ENCODE assay signal across 23 cellular contexts in the genomic region with DNA sequence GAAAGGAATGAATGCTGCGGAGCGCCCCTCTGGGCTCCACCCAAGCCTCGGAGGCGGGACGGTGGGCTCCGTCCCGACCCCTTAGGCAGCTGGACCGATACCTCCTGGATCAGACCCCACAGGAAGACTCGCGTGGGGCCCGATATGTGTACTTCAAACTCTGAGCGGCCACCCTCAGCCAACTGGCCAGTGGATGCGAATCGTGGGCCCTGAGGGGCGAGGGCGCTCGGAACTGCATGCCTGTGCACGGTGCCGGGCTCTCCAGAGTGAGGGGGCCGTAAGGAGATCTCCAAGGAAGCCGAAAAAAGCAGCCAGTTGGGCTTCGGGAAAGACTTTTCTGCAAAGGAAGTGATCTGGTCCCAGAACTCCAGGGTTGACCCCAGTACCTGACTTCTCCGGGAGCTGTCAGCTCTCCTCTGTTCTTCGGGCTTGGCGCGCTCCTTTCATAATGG. TPM values are rescaled to one million over a fixed set of nuclear protein-coding genes. Genes with fewer than 3 reads are reported as not detected.
"Had no signal": no experiment of that assay in that cellular context is flagged by ENCODE, and none has a peak within 500 bp of the region (broad histone marks: within the 10 kb centered on the region; RNA-seq: fewer than 3 reads in every experiment).

No MANE protein-coding gene starts in this region.

- H3K9me3 ChIP-seq: colonic mucosa, right atrium auricular region, upper lobe of left lung had no signal

- ATAC-seq: activated CD8-positive, alpha-beta T cell treated with anti-CD3 and anti-CD28 coated beads, Interleukin-2, amount 10 ng/mL, durations not matched to agents 7 days and 5 days; foreskin keratinocyte; stimulated activated naive CD8-positive, alpha-beta T cell treated with anti-CD3 and anti-CD28 coated beads, Interleukin-15, Interleukin-2, amounts not matched to agents 100 U/mL and 50 U/mL, for 24 hours had no signal

- H3K4me3 Mint-ChIP-seq: activated B cell treated with CpG ODN at 0.5 μM for 24 hours; activated CD8-positive, alpha-beta T cell treated with anti-CD3 and anti-CD28 coated beads, Interleukin-2, amount 10 ng/mL, durations not matched to agents 7 days and 5 days; activated T-helper 1 cell treated with anti-CD3 and anti-CD28 coated beads, Interleukin-12 subunit alpha, Interleukin-12 subunit beta, Interleukin-2, Interleukin-4 antibody, amounts not matched to agents 30 ng/mL and 10 ng/mL and 1 ng/mL, durations not matched to agents 14 hours and 24 hours and 36 hours; immature natural killer cell; neural crest cell had no signal

- H3K27ac ChIP-seq: colonic mucosa, foreskin keratinocyte, parathyroid adenoma, right atrium auricular region, upper lobe of left lung had no signal

- H3K9ac ChIP-seq: parathyroid adenoma had no signal

- FAIRE-seq: small intestine, TTC549 had no signal

- H3K36me3 ChIP-seq: colonic mucosa, right atrium auricular region, upper lobe of left lung had no signal

- H3K4me3 ChIP-seq: colonic mucosa, right atrium auricular region, upper lobe of left lung had no signal

- DNase-seq: activated B cell treated with CpG ODN at 0.5 μM for 24 hours; activated CD4-positive, alpha-beta T cell treated with anti-CD3 and anti-CD28 coated beads for 48 hours; activated CD8-positive, alpha-beta memory T cell treated with anti-CD3 and anti-CD28 coated beads, Interleukin-2, amount 50 U/mL, for 48 hours; activated CD8-positive, alpha-beta T cell treated with anti-CD3 and anti-CD28 coated beads, Interleukin-2, amount 10 ng/mL, durations not matched to agents 7 days and 5 days; activated naive CD4-positive, alpha-beta T cell; colonic mucosa; foreskin keratinocyte; hypothalamus; immature natural killer cell; stimulated activated CD4-positive, alpha-beta T cell treated with anti-CD3 and anti-CD28 coated beads, Interleukin-4, amount 100 ng/mL, for 24 hours; stimulated activated naive CD8-positive, alpha-beta T cell treated with anti-CD3 and anti-CD28 coated beads, Interleukin-15, Interleukin-2, amounts not matched to agents 100 U/mL and 50 U/mL, for 24 hours; SW 1271 had no signal

- H2AFZ ChIP-seq: parathyroid adenoma had no signal

- H3K9me3 Mint-ChIP-seq: activated B cell treated with CpG ODN at 0.5 μM for 24 hours; activated T-helper 1 cell treated with anti-CD3 and anti-CD28 coated beads, Interleukin-12 subunit alpha, Interleukin-12 subunit beta, Interleukin-2, Interleukin-4 antibody, amounts not matched to agents 30 ng/mL and 10 ng/mL and 1 ng/mL, durations not matched to agents 14 hours and 24 hours and 36 hours; neural crest cell had no signal

- H3K79me2 ChIP-seq: parathyroid adenoma had no signal

- H3K27ac Mint-ChIP-seq: activated B cell treated with CpG ODN at 0.5 μM for 24 hours; activated CD8-positive, alpha-beta T cell treated with anti-CD3 and anti-CD28 coated beads, Interleukin-2, amount 10 ng/mL, durations not matched to agents 7 days and 5 days; immature natural killer cell had no signal

- H3K4me1 ChIP-seq: colonic mucosa, foreskin keratinocyte, parathyroid adenoma, right atrium auricular region had no signal

RNA-seq across cellular contexts. Expression of a gene that starts 8.6 kb away (rescaled TPM):
- total RNA-seq: activated B cell treated with CpG ODN at 0.5 μM for 24 hours; activated CD8-positive, alpha-beta T cell treated with anti-CD3 and anti-CD28 coated beads, Interleukin-2, amount 10 ng/mL, durations not matched to agents 7 days and 5 days; activated T-helper 1 cell treated with anti-CD3 and anti-CD28 coated beads, Interleukin-12 subunit alpha, Interleukin-12 subunit beta, Interleukin-2, Interleukin-4 antibody, amounts not matched to agents 30 ng/mL and 10 ng/mL and 1 ng/mL, durations not matched to agents 14 hours and 24 hours and 36 hours; cardiac septum; foreskin keratinocyte; lower leg skin; neural crest cell; right atrium auricular region; SK-MEL-5; T-helper 2 cell treated with Interferon-gamma antibody and Interleukin-4, amounts not matched to agents 100 ng/mL and 5 ng/mL, for 36 hours; upper lobe of left lung had no signal
- polyA plus RNA-seq: foreskin keratinocyte, immature natural killer cell had no signal

RNA-seq across cellular contexts. Expression of a gene that starts 40.7 kb away (rescaled TPM):
- total RNA-seq: activated B cell treated with CpG ODN at 0.5 μM for 24 hours; activated CD8-positive, alpha-beta T cell treated with anti-CD3 and anti-CD28 coated beads, Interleukin-2, amount 10 ng/mL, durations not matched to agents 7 days and 5 days; activated T-helper 1 cell treated with anti-CD3 and anti-CD28 coated beads, Interleukin-12 subunit alpha, Interleukin-12 subunit beta, Interleukin-2, Interleukin-4 antibody, amounts not matched to agents 30 ng/mL and 10 ng/mL and 1 ng/mL, durations not matched to agents 14 hours and 24 hours and 36 hours; cardiac septum; foreskin keratinocyte; lower leg skin; right atrium auricular region; T-helper 2 cell treated with Interferon-gamma antibody and Interleukin-4, amounts not matched to agents 100 ng/mL and 5 ng/mL, for 36 hours had no signal
- polyA plus RNA-seq: foreskin keratinocyte, immature natural killer cell had no signal
